In genomic region chr12:54217774-54218221, GRCh38 we compare ENCODE assay signal across 8 cellular contexts. TPM values are rescaled to one million over a fixed set of nuclear protein-coding genes. Genes with fewer than 3 reads are reported as not detected.
DNase-seq lines count a peak whose midpoint lies in the region; ATAC-seq, FAIRE-seq and TF ChIP-seq lines count a peak whose summit lies in the region.

No MANE protein-coding gene starts in this region.

- CTCF ChIA-PET in activated CD8-positive, alpha-beta T cell treated with anti-CD3 and anti-CD28 coated beads for 36 hours (lab: Charles Lee), result interaction anchor here (1.2 to 3.9 kb wide), 5 partner anchors 11 to 161 kb away, joined by 4 to 19 read pairs (median 5); no protein-coding TSS in a partner anchor
- CTCF ChIA-PET in HepG2 (lab: Yijun Ruan, JAX; ENCODE audit: low intra/inter-chr PET ratio, low total read pairs), result interaction anchor here (0.8 to 1.6 kb wide), 3 partner anchors 17 to 212 kb away, joined by 3 to 7 read pairs (median 5); no protein-coding TSS in a partner anchor

- H3K27ac Mint-ChIP-seq in activated CD8-positive, alpha-beta T cell treated with anti-CD3 and anti-CD28 coated beads for 36 hours, result no peak overlapping the region
- peak overlapping the region; percentile 43 for H3K27ac Mint-ChIP-seq in stimulated activated memory B cell treated with anti-CD40 and anti-IgM and Interleukin-4, amounts not matched to agents 10 μg/mL and 1 μg/mL and 100 μg/mL, for 72 hours

- in situ Hi-C loops in HepG2 (cut with HindIII; ENCODE audit: extremely low pct_ligation_motif_present, low pct_unique_long_range_greater_than_20kb), result loop anchor here (5.0 to 10.0 kb wide), 2 partner anchors 145 to 463 kb away; partner anchors contain the start of genes CISTR and GPR84

- no peak overlapping the region for H2AFZ ChIP-seq in HepG2 (ENCODE audit: low read length)

- DNase-seq in activated T-cell treated with anti-CD3 and anti-CD28 coated beads, Interleukin-2, amount 50 U/mL, for 1 hour, result peak; percentile 25
- no peak for DNase-seq in activated T-cell treated with anti-CD3 and anti-CD28 coated beads, Interleukin-2, amount 50 U/mL, for 4 hours
- DNase-seq in activated CD8-positive, alpha-beta T cell treated with anti-CD3 and anti-CD28 coated beads for 36 hours, result peak; percentile 45
- DNase-seq in hypothalamus (lab: John Stamatoyannopoulos, UW) (peak in 47 of 51 donors; percentile 8 to 92 (median 69)), HepG2 (ENCODE audit: low spot score) (no peak)

- TF ChIP-seq CTCF in activated CD8-positive, alpha-beta T cell treated with anti-CD3 and anti-CD28 coated beads for 36 hours (IDR thresholded peaks at IDR 0.05), result no peak
- no peak for TF ChIP-seq CTCF in HepG2 (CRISPR knock-in tag; IDR thresholded peaks at IDR 0.05)

- H3K36me3 ChIP-seq in HepG2 (replicated peaks in 1 of 2; ENCODE audit: control insufficient read depth in 1 of 2, insufficient read depth in 2 of 2, low read length in 2 of 2), result no peaks in the 10 kb centered on the region

- H3K4me1 ChIP-seq in HepG2 (ENCODE audit: insufficient read depth, low read length), result peaks cover 35% of the 10 kb centered on the region

- no peak for TF ChIP-seq RAD21 in HepG2 (CRISPR knock-in tag; IDR thresholded peaks at IDR 0.05)

- no peak for ATAC-seq in activated T-cell treated with anti-CD3 and anti-CD28 coated beads, Interleukin-2, amount 50 U/mL, for 4 hours
- ATAC-seq in activated CD8-positive, alpha-beta T cell treated with anti-CD3 and anti-CD28 coated beads for 36 hours, result no peak
- ATAC-seq in stimulated activated memory B cell treated with anti-CD40 and anti-IgM and Interleukin-4, amounts not matched to agents 10 μg/mL and 1 μg/mL and 100 μg/mL, for 72 hours, result peak; percentile 42
- ATAC-seq in GM19463 (IDR thresholded peaks at IDR 0.05; ENCODE audit: unreplicated experiment) (no peak), GM18511 (IDR thresholded peaks at IDR 0.05; ENCODE audit: unreplicated experiment) (no peak), HepG2 (no peak)

- TF ChIP-seq EP300 in HepG2 (IDR thresholded peaks at IDR 0.05; ENCODE audit: low read depth in 2 of 2, low read length in 2 of 2) (no peak), HepG2 (CRISPR knock-in tag; IDR thresholded peaks at IDR 0.05; ENCODE audit: borderline replicate concordance) (no peak)

- H3K27ac ChIP-seq in HepG2 (ENCODE audit: extremely low read length, insufficient read depth, low read length), result no peak overlapping the region

- FAIRE-seq in HepG2 (lab: Jason Lieb, UNC), result no peak

- H3K4me2 ChIP-seq in HepG2 (ENCODE audit: low read depth, low read length), result no peak overlapping the region

- peaks cover 32% of the 10 kb centered on the region for H3K4me1 Mint-ChIP-seq in activated T-cell treated with anti-CD3 and anti-CD28 coated beads, Interleukin-2, amount 50 U/mL, for 4 hours (ENCODE audit: low read depth)
- peaks cover 21% of the 10 kb centered on the region for H3K4me1 Mint-ChIP-seq in activated CD8-positive, alpha-beta T cell treated with anti-CD3 and anti-CD28 coated beads for 36 hours (ENCODE audit: low read depth)
- H3K4me1 Mint-ChIP-seq in stimulated activated memory B cell treated with anti-CD40 and anti-IgM and Interleukin-4, amounts not matched to agents 10 μg/mL and 1 μg/mL and 100 μg/mL, for 72 hours, result peaks cover 37% of the 10 kb centered on the region

- H3K9me3 ChIP-seq in HepG2 (ENCODE audit: low read length), result no peaks in the 10 kb centered on the region

- no peaks in the 10 kb centered on the region for H3K36me3 Mint-ChIP-seq in activated T-cell treated with anti-CD3 and anti-CD28 coated beads, Interleukin-2, amount 50 U/mL, for 4 hours (ENCODE audit: insufficient read depth)
- H3K36me3 Mint-ChIP-seq in activated CD8-positive, alpha-beta T cell treated with anti-CD3 and anti-CD28 coated beads for 36 hours (ENCODE audit: low read depth), result no peaks in the 10 kb centered on the region
- no peaks in the 10 kb centered on the region for H3K36me3 Mint-ChIP-seq in stimulated activated memory B cell treated with anti-CD40 and anti-IgM and Interleukin-4, amounts not matched to agents 10 μg/mL and 1 μg/mL and 100 μg/mL, for 72 hours

- no peaks in the 10 kb centered on the region for H3K9me3 Mint-ChIP-seq in activated T-cell treated with anti-CD3 and anti-CD28 coated beads, Interleukin-2, amount 50 U/mL, for 4 hours
- H3K9me3 Mint-ChIP-seq in activated CD8-positive, alpha-beta T cell treated with anti-CD3 and anti-CD28 coated beads for 36 hours, result no peaks in the 10 kb centered on the region
- H3K9me3 Mint-ChIP-seq in stimulated activated memory B cell treated with anti-CD40 and anti-IgM and Interleukin-4, amounts not matched to agents 10 μg/mL and 1 μg/mL and 100 μg/mL, for 72 hours, result no peaks in the 10 kb centered on the region

- intact Hi-C loops in activated CD8-positive, alpha-beta T cell treated with anti-CD3 and anti-CD28 coated beads for 36 hours (cut with micrococcal nuclease), result no loop called here
- intact Hi-C loops in HepG2 (cut with micrococcal nuclease; ENCODE audit: unreplicated experiment), result no loop called here

- H3K27me3 ChIP-seq in HepG2 (ENCODE audit: control insufficient read depth in 1 of 2, insufficient read depth in 2 of 2, low read length in 2 of 2), result peaks cover 2 to 28% of the 10 kb centered on the region in 2 experiments; a peak in 4 of 5 replicates

- H3K27me3 Mint-ChIP-seq in activated T-cell treated with anti-CD3 and anti-CD28 coated beads, Interleukin-2, amount 50 U/mL, for 4 hours (ENCODE audit: low read depth), result peaks cover 2% of the 10 kb centered on the region
- peaks cover 16% of the 10 kb centered on the region for H3K27me3 Mint-ChIP-seq in activated CD8-positive, alpha-beta T cell treated with anti-CD3 and anti-CD28 coated beads for 36 hours
- H3K27me3 Mint-ChIP-seq in stimulated activated memory B cell treated with anti-CD40 and anti-IgM and Interleukin-4, amounts not matched to agents 10 μg/mL and 1 μg/mL and 100 μg/mL, for 72 hours, result no peaks in the 10 kb centered on the region

- POLR2A ChIA-PET in activated CD8-positive, alpha-beta T cell treated with anti-CD3 and anti-CD28 coated beads for 36 hours (lab: Charles Lee), result interaction anchor here (0.6 kb wide), 2 partner anchors 45 to 172 kb away, joined by 3 to 4 read pairs; no protein-coding TSS in a partner anchor
- POLR2A ChIA-PET in HepG2 (lab: Yijun Ruan, JAX), result no interaction called here

- H3K9ac ChIP-seq in HepG2 (ENCODE audit: insufficient read depth, low read depth, low read length), result no peak overlapping the region

- TF ChIP-seq POLR2A in HepG2 (IDR thresholded peaks at IDR 0.05; ENCODE audit: insufficient read depth in 1 of 2, low read depth in 2 of 2, low read length in 2 of 2), result no peak

- no peak overlapping the region for H3K4me3 Mint-ChIP-seq in activated T-cell treated with anti-CD3 and anti-CD28 coated beads, Interleukin-2, amount 50 U/mL, for 4 hours
- H3K4me3 Mint-ChIP-seq in activated CD8-positive, alpha-beta T cell treated with anti-CD3 and anti-CD28 coated beads for 36 hours, result peak overlapping the region; percentile 76
- H3K4me3 Mint-ChIP-seq in stimulated activated memory B cell treated with anti-CD40 and anti-IgM and Interleukin-4, amounts not matched to agents 10 μg/mL and 1 μg/mL and 100 μg/mL, for 72 hours, result peak overlapping the region; percentile 71

- no peaks in the 10 kb centered on the region for H4K20me1 ChIP-seq in HepG2 (ENCODE audit: insufficient read depth, low read length)

- WGBS in HepG2 (ENCODE audit: low lambda C conversion rate), result 48% methylated on average over 25 of the region's 39 CpGs

- no peak overlapping the region for H3K4me3 ChIP-seq in HepG2 (replicated peaks in 1 of 3; ENCODE audit: insufficient read depth in 1 of 3, low read depth in 2 of 3, low read length in 3 of 3)

- no TSS peak for BruUV-seq in HepG2 (replicated peaks; lab: Mats Ljungman, UMichigan)

- no peaks in the 10 kb centered on the region for H3K79me2 ChIP-seq in HepG2 (ENCODE audit: insufficient read depth, low read length)

TF ChIP-seq in HepG2, 621 proteins besides CTCF, POLR2A, EP300 and RAD21 (continues in another document):
- TF ChIP-seq ZNF660 (CRISPR knock-in tag; IDR thresholded peaks at IDR 0.05; ENCODE audit: borderline replicate concordance, low read depth) (no peak), ZSCAN21 (CRISPR knock-in tag; IDR thresholded peaks at IDR 0.05; ENCODE audit: borderline replicate concordance) (no peak), MED13 (CRISPR knock-in tag; IDR thresholded peaks at IDR 0.05) (no peak), ZBTB7A (CRISPR knock-in tag; IDR thresholded peaks at IDR 0.05) (no peak), ZNF292 (CRISPR knock-in tag; IDR thresholded peaks at IDR 0.05; ENCODE audit: borderline replicate concordance, low read depth) (no peak)

RNA-seq across cellular contexts. Expression of gene SMUG1, which starts 29.0 kb away (rescaled TPM):
- total RNA-seq in activated T-cell treated with anti-CD3 and anti-CD28 coated beads, Interleukin-2, amount 50 U/mL, for 4 hours, result 10 to 100 TPM; 14.1 to 19.8 (median 19.2) TPM
- total RNA-seq in activated CD8-positive, alpha-beta T cell treated with anti-CD3 and anti-CD28 coated beads for 36 hours, result 10 to 100 TPM; 20.1 to 23.9 TPM
- 35.6 and 36.9 TPM in 2 replicates for total RNA-seq in HepG2 (2016; rRNA removed; fragmentation: Illumina TruSeq; extraction: Trizol)
- 47.1 and 69.5 TPM in 2 replicates for total RNA-seq in HepG2 (2016; cell fraction: cytosol; rRNA removed; fragmentation: Illumina TruSeq; extraction: Trizol; ENCODE audit: low read depth)
- 33.2 and 38.5 TPM in 2 replicates for total RNA-seq in HepG2 (2016; cell fraction: insoluble cytoplasmic fraction; rRNA removed; fragmentation: Illumina TruSeq; extraction: Trizol)
- 50.2 and 62.2 TPM in 2 replicates for total RNA-seq in HepG2 (2016; cell fraction: membrane; rRNA removed; fragmentation: Illumina TruSeq; extraction: Trizol)
- total RNA-seq in HepG2 (2016; cell fraction: nucleus; rRNA removed; fragmentation: Illumina TruSeq; extraction: Trizol), result 19.8 and 23.2 TPM in 2 replicates
- polyA plus RNA-seq in HepG2 (2011; rRNA removed), result 31.9 and 36.1 TPM in 2 replicates
- 28.5 and 39.2 TPM in 2 replicates for polyA plus RNA-seq in HepG2 (2011; cell fraction: cytosol; rRNA removed)
- polyA plus RNA-seq in HepG2 (2011; cell fraction: nucleus; rRNA removed), result 27.2 and 35.2 TPM in 2 replicates
- 19.2 and 20.4 TPM in 2 replicates for polyA plus RNA-seq in HepG2 (2012)
- 48.5 and 64.8 TPM in 2 replicates for polyA plus RNA-seq in HepG2 (2016; cell fraction: cytosol; fragmentation: Illumina TruSeq; extraction: Trizol; ENCODE audit: low read depth)
- 32.5 and 38.2 TPM in 2 replicates for polyA plus RNA-seq in HepG2 (2016; cell fraction: insoluble cytoplasmic fraction; fragmentation: Illumina TruSeq; extraction: Trizol; ENCODE audit: low read depth)
- 43.2 and 48.1 TPM in 2 replicates for polyA plus RNA-seq in HepG2 (2016; cell fraction: membrane; fragmentation: Illumina TruSeq; extraction: Trizol; ENCODE audit: low read depth)
- 35.0 and 38.8 TPM in 2 replicates for polyA plus RNA-seq in HepG2 (2016; cell fraction: nucleus; fragmentation: Illumina TruSeq; extraction: Trizol; ENCODE audit: insufficient read depth, low read depth)
- polyA minus RNA-seq in HepG2 (2011; rRNA and poly(A)+ RNA removed; ENCODE audit: low replicate concordance), result 30.8 and 73.6 TPM in 2 replicates
- polyA minus RNA-seq in HepG2 (2011; cell fraction: cytosol; rRNA and poly(A)+ RNA removed), result 7.7 TPM in 2 replicates
- 22.7 and 32.0 TPM in 2 replicates for polyA minus RNA-seq in HepG2 (2011; cell fraction: nucleus; rRNA and poly(A)+ RNA removed)

Comparison
In these comparisons a context has a peak if more than half of its experiments do, and no peak if none do; other contexts are left out.
1. DNase-seq: peak in activated T-cell treated with anti-CD3 and anti-CD28 coated beads, Interleukin-2, amount 50 U/mL, for 1 hour (single experiment), activated CD8-positive, alpha-beta T cell treated with anti-CD3 and anti-CD28 coated beads for 36 hours (single experiment) and hypothalamus (47 of 51); none in activated T-cell treated with anti-CD3 and anti-CD28 coated beads, Interleukin-2, amount 50 U/mL, for 4 hours (single experiment) and HepG2 (single experiment).